8 cellular contexts compared by ENCODE assay signal in genomic region chr22:29205598-29206371, GRCh38. TPM values are rescaled to one million over a fixed set of nuclear protein-coding genes. Genes with fewer than 3 reads are reported as not detected.
DNase-seq lines count a peak whose midpoint lies in the region; ATAC-seq, FAIRE-seq and TF ChIP-seq lines count a peak whose summit lies in the region.

Gene EMID1 (plus strand): TSS chr22:29205896. CDS start chr22:29206039, 143 bp downstream.

- peaks cover 0 to 7% of the 10 kb centered on the region in 2 experiments; a peak in 1 of 4 replicates for H3K4me1 ChIP-seq in SK-N-SH (ENCODE audit: control insufficient read depth in 1 of 2, insufficient read depth in 2 of 2, low read depth in 1 of 2, low read length in 1 of 2)

- peak within 1 kb of the TSS; percentile 61 for H3K4me3 ChIP-seq in GM12865 (ENCODE audit: low read depth, low read length)
- H3K4me3 ChIP-seq in SK-N-SH (ENCODE audit: low read depth in 2 of 2, low read length in 1 of 2), result peak within 1 kb of the TSS; percentile 60 to 62
- peak within 1 kb of the TSS; percentile 16 for H3K4me3 ChIP-seq in epithelial cell of esophagus (ENCODE audit: low read length)

- TF ChIP-seq RAD21 in SK-N-SH (IDR thresholded peaks at IDR 0.05; ENCODE audit: low read length), result no peak

- intact Hi-C loops in natural killer cell (cut with micrococcal nuclease), result no loop called here

- ATAC-seq in natural killer cell, result peak; percentile 15 to 55 (median 45)
- no peak for ATAC-seq in HG02870 (IDR thresholded peaks at IDR 0.05; ENCODE audit: unreplicated experiment)

- H3K27me3 Mint-ChIP-seq in natural killer cell (ENCODE audit: low read depth in 2 of 2), result peaks cover 0 to 3% of the 10 kb centered on the region in 2 donors

- H3K36me3 Mint-ChIP-seq in natural killer cell, result no peaks in the 10 kb centered on the region

- H2AFZ ChIP-seq in SK-N-SH (ENCODE audit: low read depth), result peak within 1 kb of the TSS; percentile 81; the same call in 1 of the 2 replicates

- H3K4me1 Mint-ChIP-seq in natural killer cell, result peaks cover 32 to 42% of the 10 kb centered on the region in 2 donors

- no peak for FAIRE-seq in H54 (lab: Jason Lieb, UNC)

- H3K79me2 ChIP-seq in SK-N-SH (ENCODE audit: insufficient read depth), result no peaks in the 10 kb centered on the region

- H3K4me3 Mint-ChIP-seq in natural killer cell, result peak within 1 kb of the TSS; percentile 87

- H3K9ac ChIP-seq in SK-N-SH, result no peak within 1 kb of the TSS

- POLR2A ChIA-PET in SK-N-SH (lab: Yijun Ruan, JAX), result no interaction called here

- peak within 1 kb of the TSS; percentile 58 to 81 for H3K27ac Mint-ChIP-seq in natural killer cell

- no peaks in the 10 kb centered on the region for H3K9me2 ChIP-seq in SK-N-SH

- H3K9me3 Mint-ChIP-seq in natural killer cell, result no peaks in the 10 kb centered on the region

- in situ Hi-C loops in ACHN (cut with HindIII; ENCODE audit: low pct_ligation_motif_present, low pct_unique_long_range_greater_than_20kb, low sequenced_read_pairs), result no loop called here

- 14% methylated on average over 12 of the region's 90 CpGs for whole genome bisulfite sequencing in SK-N-SH (ENCODE audit: low lambda C conversion rate)

- no peaks in the 10 kb centered on the region for H3K9me3 ChIP-seq in SK-N-SH

- H3K27ac ChIP-seq in SK-N-SH (ENCODE audit: low read depth in 2 of 2, low read length in 1 of 2), result no peak within 1 kb of the TSS

- no peaks in the 10 kb centered on the region for H4K20me1 ChIP-seq in SK-N-SH (ENCODE audit: insufficient read depth)

- no peaks in the 10 kb centered on the region for H3F3A ChIP-seq in SK-N-SH (replicated peaks; ENCODE audit: insufficient read depth)

- TF ChIP-seq POLR2A in H54 (IDR thresholded peaks at IDR 0.05; ENCODE audit: low read depth, low read length), result no peak

- peak; percentile 26 for TF ChIP-seq CTCF in GM12865 (IDR thresholded peaks at IDR 0.05; ENCODE audit: insufficient read depth, low read depth, low read length, missing control alignments)
- TF ChIP-seq CTCF in SK-N-SH (IDR thresholded peaks at IDR 0.05), result no peak
- peak; percentile 8 for TF ChIP-seq CTCF in epithelial cell of esophagus (IDR thresholded peaks at IDR 0.05; ENCODE audit: insufficient read depth, low read depth, low read length, missing control alignments)
- TF ChIP-seq CTCF in natural killer cell (IDR thresholded peaks at IDR 0.05), result no peak

- CTCF ChIA-PET in SK-N-SH (lab: Yijun Ruan, JAX), result interaction anchor here (0.6 to 5.5 kb wide), 6 partner anchors 13 to 79 kb away, joined by 3 to 49 read pairs (median 4); no protein-coding TSS in a partner anchor

- peak within 1 kb of the TSS; percentile 81 for H3K4me2 ChIP-seq in SK-N-SH

- no peaks in the 10 kb centered on the region; the same call in 1 of the 2 replicates for H3K27me3 ChIP-seq in SK-N-SH (ENCODE audit: insufficient read depth)

- DNase-seq in ACHN, result peak; percentile 17
- peak; percentile 53 for DNase-seq in GM12865 (ENCODE audit: low read depth)
- DNase-seq in SK-N-SH, result peak; percentile 90
- DNase-seq in epithelial cell of esophagus (ENCODE audit: low read depth), result peak; percentile 26
- DNase-seq in natural killer cell, result peak; percentile 28
- DNase-seq in activated CD4-positive, CD25-positive, alpha-beta regulatory T cell (lab: John Stamatoyannopoulos, UW), result no peak
- no peak for DNase-seq in H54 (ENCODE audit: insufficient read length, low spot score)

- no peaks in the 10 kb centered on the region for H3K36me3 ChIP-seq in SK-N-SH (replicated peaks in 1 of 2; ENCODE audit: control insufficient read depth in 1 of 2, insufficient read depth in 2 of 2, low read length in 1 of 2)

- TF ChIP-seq EP300 in SK-N-SH (IDR thresholded peaks at IDR 0.05; ENCODE audit: borderline replicate concordance in 1 of 2, low read depth in 1 of 2, low read length in 1 of 2), result no peak

TF ChIP-seq in SK-N-SH, 30 proteins besides CTCF, POLR2A, EP300 and RAD21:
- TF ChIP-seq MXI1 (IDR thresholded peaks at IDR 0.05; ENCODE audit: low read depth, low read length) (0 out of 2 replicates have a peak, but pooled peaks have one; percentile 22), NFIC (IDR thresholded peaks at IDR 0.05; ENCODE audit: borderline replicate concordance) (no peak), EZH2phosphoT487 (IDR thresholded peaks at IDR 0.05; ENCODE audit: borderline replicate concordance, low read depth) (no peak), FOXM1 (IDR thresholded peaks at IDR 0.05; ENCODE audit: low read depth) (no peak)

RNA-seq across cellular contexts. Expression of gene EMID1, which starts in this region (rescaled TPM):
- polyA plus RNA-seq in SK-N-SH (2012; rRNA removed), result 0.71 and 1.1 TPM in 2 replicates
- 0.59 and 1.2 TPM in 2 replicates for polyA plus RNA-seq in SK-N-SH (2012; cell fraction: cytosol; rRNA removed)
- polyA plus RNA-seq in SK-N-SH (2012; cell fraction: nucleus; rRNA removed), result 0.68 and 1.3 TPM in 2 replicates
- 1 to 10 TPM in 1 of 3 donors, under 1 TPM in 2; 0.59 to 1.3 (median 0.65) TPM for total RNA-seq in natural killer cell

Comparison
In these comparisons a context has a peak if more than half of its experiments do, and no peak if none do; other contexts are left out.
1. DNase-seq: peak in ACHN (single experiment), GM12865 (single experiment), SK-N-SH (single experiment), epithelial cell of esophagus (single experiment) and natural killer cell (single experiment); none in activated CD4-positive, CD25-positive, alpha-beta regulatory T cell (0 of 4) and H54 (single experiment).
2. CTCF ChIP-seq: peak in GM12865 (single experiment) and epithelial cell of esophagus (single experiment); none in SK-N-SH (single experiment) and natural killer cell (single experiment).
3. Peak in every context shown above with its lines, with median percentiles within 50 percentile points of each other: H3K4me3 ChIP-seq.